8 cellular contexts compared by ENCODE assay signal in genomic region chr9:6584881-6585597, GRCh38.
DNase-seq lines count a peak whose midpoint lies in the region; ATAC-seq and TF ChIP-seq lines count a peak whose summit lies in the region.

No MANE protein-coding gene starts in this region.

- H3K4me2 ChIP-seq in OCI-LY7 (ENCODE audit: low read length): no peak overlapping the region

- H2AFZ ChIP-seq in OCI-LY7 (ENCODE audit: low read length): no peak overlapping the region

- no peak overlapping the region for H3K27ac Mint-ChIP-seq in activated CD4-positive, alpha-beta T cell treated with anti-CD3 and anti-CD28 coated beads, Interleukin-2, amount 10 ng/mL, durations not matched to agents 7 days and 5 days

- no peaks in the 10 kb centered on the region for H3K36me3 Mint-ChIP-seq in activated CD4-positive, alpha-beta T cell treated with anti-CD3 and anti-CD28 coated beads, Interleukin-2, amount 10 ng/mL, durations not matched to agents 7 days and 5 days (ENCODE audit: low read depth)

- DNase-seq in AG08395 (ENCODE audit: low spot score) (peak; percentile 42), OCI-LY7 (ENCODE audit: low spot score) (peak; percentile 65), epithelial cell of esophagus (ENCODE audit: low read depth) (peak; percentile 51), psoas muscle (no peak), HuH-7 (ENCODE audit: low spot score) (no peak)
- no peak for DNase-seq in activated CD4-positive, alpha-beta T cell treated with anti-CD3 and anti-CD28 coated beads, Interleukin-2, amount 10 ng/mL, durations not matched to agents 7 days and 5 days

- WGBS in psoas muscle, 3 donors: 53 to 57% (median 56%) methylated on average over 5 of the region's 5 CpGs

- no peak overlapping the region for H3K4me3 ChIP-seq in OCI-LY7 (ENCODE audit: low read depth, low read length, poor library complexity, severe bottlenecking)
- H3K4me3 ChIP-seq in epithelial cell of esophagus (ENCODE audit: low read length): no peak overlapping the region
- no peak overlapping the region for H3K4me3 ChIP-seq in psoas muscle

- H3K4me1 ChIP-seq in OCI-LY7 (ENCODE audit: insufficient read depth, low read length, poor library complexity, severe bottlenecking) (peaks cover 18% of the 10 kb centered on the region), psoas muscle (no peaks in the 10 kb centered on the region)

- CTCF ChIA-PET in OCI-LY7 (lab: Charles Lee; ENCODE audit: unreplicated experiment): interaction anchor here (1.1 kb wide), 1 partner anchor 9 kb away, joined by 3 read pairs; no protein-coding TSS in a partner anchor
- CTCF ChIA-PET in activated CD4-positive, alpha-beta T cell treated with anti-CD3 and anti-CD28 coated beads, Interleukin-2, amount 10 ng/mL, durations not matched to agents 7 days and 5 days (lab: Charles Lee): interaction anchor here (0.6 to 1.2 kb wide), 2 partner anchors 10 to 15 kb away, joined by 3 to 4 read pairs; no protein-coding TSS in a partner anchor

- peak; percentile 85 for TF ChIP-seq CTCF in OCI-LY7 (conservative IDR thresholded peaks at IDR 0.05; ENCODE audit: low read length)
- TF ChIP-seq CTCF in epithelial cell of esophagus (IDR thresholded peaks at IDR 0.05; ENCODE audit: insufficient read depth, low read depth, low read length, missing control alignments): peak; percentile 14
- TF ChIP-seq CTCF in psoas muscle (IDR thresholded peaks at IDR 0.05): peak; percentile 54

- no peaks in the 10 kb centered on the region for H3K9me3 Mint-ChIP-seq in activated CD4-positive, alpha-beta T cell treated with anti-CD3 and anti-CD28 coated beads, Interleukin-2, amount 10 ng/mL, durations not matched to agents 7 days and 5 days

- H3K9me2 ChIP-seq in OCI-LY7 (ENCODE audit: insufficient read depth, low read length): no peaks in the 10 kb centered on the region

- POLR2A ChIA-PET in OCI-LY7 (lab: Charles Lee): interaction anchor here (0.9 to 1.4 kb wide), 3 partner anchors 10 to 229 kb away, joined by 3 to 5 read pairs (median 5); no protein-coding TSS in a partner anchor
- POLR2A ChIA-PET in activated CD4-positive, alpha-beta T cell treated with anti-CD3 and anti-CD28 coated beads, Interleukin-2, amount 10 ng/mL, durations not matched to agents 7 days and 5 days (lab: Charles Lee): no interaction called here

- no TSS peak for BruUV-seq in OCI-LY7 (replicated peaks; lab: Mats Ljungman, UMichigan)

- H3K4me3 Mint-ChIP-seq in activated CD4-positive, alpha-beta T cell treated with anti-CD3 and anti-CD28 coated beads, Interleukin-2, amount 10 ng/mL, durations not matched to agents 7 days and 5 days: no peak overlapping the region

- peaks cover 2% of the 10 kb centered on the region for H3K27me3 Mint-ChIP-seq in activated CD4-positive, alpha-beta T cell treated with anti-CD3 and anti-CD28 coated beads, Interleukin-2, amount 10 ng/mL, durations not matched to agents 7 days and 5 days

- H3K27ac ChIP-seq in OCI-LY7 (ENCODE audit: low read depth, low read length, poor library complexity, severe bottlenecking) (no peak overlapping the region), psoas muscle (no peak overlapping the region)

- no peaks in the 10 kb centered on the region for H3K27me3 ChIP-seq in psoas muscle (ENCODE audit: insufficient read depth in 3 of 3, low read length in 2 of 3)

- H3K36me3 ChIP-seq in OCI-LY7 (ENCODE audit: insufficient read depth, low read length): no peaks in the 10 kb centered on the region
- no peaks in the 10 kb centered on the region for H3K36me3 ChIP-seq in psoas muscle (ENCODE audit: insufficient read depth in 1 of 2, low read depth in 1 of 2)

- peak; percentile 42 for ATAC-seq in GM18907 (IDR thresholded peaks at IDR 0.05; ENCODE audit: unreplicated experiment)
- ATAC-seq in psoas muscle: peak in 1 of 4 donors; percentile 56
- ATAC-seq in HG02840 (IDR thresholded peaks at IDR 0.05; ENCODE audit: low FRiP score, unreplicated experiment): no peak

- no peaks in the 10 kb centered on the region for H3K79me2 ChIP-seq in OCI-LY7 (ENCODE audit: insufficient read depth, low read depth, low read length)

- intact Hi-C loops in OCI-LY7 (cut with micrococcal nuclease; ENCODE audit: unreplicated experiment): loop anchor here (1.0 to 5.0 kb wide), 3 partner anchors 82 to 154 kb away; no protein-coding TSS in a partner anchor
- intact Hi-C loops in psoas muscle (cut with DNase I): loop anchor here (5.0 kb wide), 2 partner anchors 77 to 82 kb away; no protein-coding TSS in a partner anchor

- no peaks in the 10 kb centered on the region for H4K20me1 ChIP-seq in OCI-LY7 (ENCODE audit: insufficient read depth, low read length)

- H3K9me3 ChIP-seq in OCI-LY7 (ENCODE audit: low read length): no peaks in the 10 kb centered on the region
- no peaks in the 10 kb centered on the region for H3K9me3 ChIP-seq in psoas muscle

- no peaks in the 10 kb centered on the region for H3K4me1 Mint-ChIP-seq in activated CD4-positive, alpha-beta T cell treated with anti-CD3 and anti-CD28 coated beads, Interleukin-2, amount 10 ng/mL, durations not matched to agents 7 days and 5 days

Comparison
In these comparisons a context has a peak if more than half of its experiments do, and no peak if none do; other contexts are left out.
1. DNase-seq: peak in AG08395 (single experiment), OCI-LY7 (single experiment) and epithelial cell of esophagus (single experiment); none in psoas muscle (0 of 2), activated CD4-positive, alpha-beta T cell treated with anti-CD3 and anti-CD28 coated beads, Interleukin-2, amount 10 ng/mL, durations not matched to agents 7 days and 5 days (single experiment) and HuH-7 (single experiment).
2. CTCF ChIP-seq: peak in every context shown above with its lines; median percentile 85 in OCI-LY7; 54 in psoas muscle; 14 in epithelial cell of esophagus.